Comparison of ENCODE assay signal across 13 cellular contexts in genomic region chr22:40244586-40244985, GRCh38.
"Had no signal": no experiment of that assay in that cellular context is flagged by ENCODE, and none has a peak within 500 bp of the region (broad histone marks: within the 10 kb centered on the region; RNA-seq: fewer than 3 reads in every experiment).

No MANE protein-coding gene starts in this region.

- ATAC-seq: activated CD4-positive, alpha-beta T cell treated with anti-CD3 and anti-CD28 coated beads for 36 hours; activated T-cell treated with anti-CD3 and anti-CD28 coated beads, Interleukin-2, amount 50 U/mL, for 4 hours; body of pancreas; left ventricle myocardium superior had no signal

- H2AFZ ChIP-seq: parathyroid adenoma had no signal

- H3K4me1 ChIP-seq: parathyroid adenoma had no signal

- H3K9me3 ChIP-seq: body of pancreas had no signal

- H3K27ac Mint-ChIP-seq: dendritic cell treated with granulocyte-macrophage colony-stimulating factor and Interleukin-4, amounts not matched to agents 40 ng/mL and 50 ng/mL, for 4 days; endodermal cell had no signal

- H3K9me3 Mint-ChIP-seq: activated T-cell treated with anti-CD3 and anti-CD28 coated beads, Interleukin-2, amount 50 U/mL, for 4 hours; dendritic cell treated with granulocyte-macrophage colony-stimulating factor and Interleukin-4, amounts not matched to agents 40 ng/mL and 50 ng/mL, for 4 days; endodermal cell had no signal

- H3K27me3 Mint-ChIP-seq: activated CD4-positive, alpha-beta T cell treated with anti-CD3 and anti-CD28 coated beads for 36 hours; dendritic cell treated with granulocyte-macrophage colony-stimulating factor and Interleukin-4, amounts not matched to agents 40 ng/mL and 50 ng/mL, for 4 days had no signal

- DNase-seq: activated CD4-positive, alpha-beta T cell treated with anti-CD3 and anti-CD28 coated beads for 36 hours; activated gamma-delta T cell; activated T-cell treated with anti-CD3 and anti-CD28 coated beads, Interleukin-2, amount 50 U/mL, for 4 hours; body of pancreas; endodermal cell; erythroblast; left ventricle myocardium superior; mesendoderm; stimulated activated CD4-positive, alpha-beta T cell treated with anti-CD3 and anti-CD28 coated beads, Interleukin-15, amount 100 ng/mL, for 24 hours; stimulated activated CD4-positive, alpha-beta T cell treated with anti-CD3 and anti-CD28 coated beads, Interleukin-4, amount 100 ng/mL, for 4 hours; T1000 had no signal

- H3K27me3 ChIP-seq: body of pancreas had no signal

- H3K4me3 ChIP-seq: body of pancreas had no signal

- H3K4me3 Mint-ChIP-seq: activated CD4-positive, alpha-beta T cell treated with anti-CD3 and anti-CD28 coated beads for 36 hours; dendritic cell treated with granulocyte-macrophage colony-stimulating factor and Interleukin-4, amounts not matched to agents 40 ng/mL and 50 ng/mL, for 4 days; endodermal cell had no signal

- H3K27ac ChIP-seq: body of pancreas, parathyroid adenoma had no signal
